ENCODE assay signal across 1 cellular context in the genomic region with DNA sequence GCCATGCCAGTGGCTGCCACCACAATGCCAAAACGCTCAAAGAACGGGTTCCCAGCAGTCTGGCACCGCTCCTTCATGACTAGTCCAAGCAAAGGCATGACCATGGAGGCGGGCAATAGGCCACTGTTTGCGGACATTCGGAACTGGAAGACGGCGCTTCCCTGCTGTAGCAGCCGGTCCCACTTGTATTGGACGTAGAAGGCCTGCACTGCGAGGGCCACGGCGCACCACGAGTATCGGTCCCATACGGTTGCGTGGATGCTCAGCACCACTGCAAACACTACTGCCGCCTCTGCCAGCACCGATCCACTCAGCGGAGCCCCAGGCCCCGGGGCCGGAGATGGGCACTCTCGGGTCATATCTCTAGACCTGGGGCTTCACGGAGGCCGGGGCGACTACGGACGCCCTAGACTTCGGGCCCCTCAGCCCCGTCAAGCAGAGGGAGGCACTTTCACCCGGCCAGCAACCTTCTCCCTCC.
TF ChIP-seq lines count a peak whose summit lies in the region.

No MANE protein-coding gene starts in this region.

TF ChIP-seq in HepG2, 621 proteins besides CTCF, POLR2A, EP300 and RAD21 (continued from another document and continues in another):
- TF ChIP-seq, protein P1, sequence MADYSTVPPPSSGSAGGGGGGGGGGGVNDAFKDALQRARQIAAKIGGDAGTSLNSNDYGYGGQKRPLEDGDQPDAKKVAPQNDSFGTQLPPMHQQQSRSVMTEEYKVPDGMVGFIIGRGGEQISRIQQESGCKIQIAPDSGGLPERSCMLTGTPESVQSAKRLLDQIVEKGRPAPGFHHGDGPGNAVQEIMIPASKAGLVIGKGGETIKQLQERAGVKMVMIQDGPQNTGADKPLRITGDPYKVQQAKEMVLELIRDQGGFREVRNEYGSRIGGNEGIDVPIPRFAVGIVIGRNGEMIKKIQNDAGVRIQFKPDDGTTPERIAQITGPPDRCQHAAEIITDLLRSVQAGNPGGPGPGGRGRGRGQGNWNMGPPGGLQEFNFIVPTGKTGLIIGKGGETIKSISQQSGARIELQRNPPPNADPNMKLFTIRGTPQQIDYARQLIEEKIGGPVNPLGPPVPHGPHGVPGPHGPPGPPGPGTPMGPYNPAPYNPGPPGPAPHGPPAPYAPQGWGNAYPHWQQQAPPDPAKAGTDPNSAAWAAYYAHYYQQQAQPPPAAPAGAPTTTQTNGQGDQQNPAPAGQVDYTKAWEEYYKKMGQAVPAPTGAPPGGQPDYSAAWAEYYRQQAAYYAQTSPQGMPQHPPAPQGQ (CRISPR knock-in tag; IDR thresholded peaks at IDR 0.05; ENCODE audit: borderline replicate concordance), result no peak
- TF ChIP-seq KDM5B (CRISPR knock-in tag; IDR thresholded peaks at IDR 0.05; ENCODE audit: borderline replicate concordance), result peak; percentile 57; the same call in 1 of the 2 replicates
- no peak for TF ChIP-seq ZNF282 (IDR thresholded peaks at IDR 0.05; ENCODE audit: partially characterized antibody)
- no peak for TF ChIP-seq ZBTB38 (CRISPR knock-in tag; IDR thresholded peaks at IDR 0.05)
- TF ChIP-seq ETV5 (CRISPR knock-in tag; IDR thresholded peaks at IDR 0.05; ENCODE audit: borderline replicate concordance), result no peak
- TF ChIP-seq ZKSCAN8 (CRISPR knock-in tag; IDR thresholded peaks at IDR 0.05; ENCODE audit: borderline replicate concordance), result no peak
- no peak for TF ChIP-seq NR2C2 (CRISPR knock-in tag; IDR thresholded peaks at IDR 0.05; ENCODE audit: borderline replicate concordance)
- TF ChIP-seq ZNF333 (CRISPR knock-in tag; IDR thresholded peaks at IDR 0.05; ENCODE audit: borderline replicate concordance), result peak; percentile 70; the same call in 1 of the 2 replicates
- TF ChIP-seq, protein P2, sequence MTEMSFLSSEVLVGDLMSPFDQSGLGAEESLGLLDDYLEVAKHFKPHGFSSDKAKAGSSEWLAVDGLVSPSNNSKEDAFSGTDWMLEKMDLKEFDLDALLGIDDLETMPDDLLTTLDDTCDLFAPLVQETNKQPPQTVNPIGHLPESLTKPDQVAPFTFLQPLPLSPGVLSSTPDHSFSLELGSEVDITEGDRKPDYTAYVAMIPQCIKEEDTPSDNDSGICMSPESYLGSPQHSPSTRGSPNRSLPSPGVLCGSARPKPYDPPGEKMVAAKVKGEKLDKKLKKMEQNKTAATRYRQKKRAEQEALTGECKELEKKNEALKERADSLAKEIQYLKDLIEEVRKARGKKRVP (CRISPR knock-in tag; IDR thresholded peaks at IDR 0.05), result no peak
- no peak for TF ChIP-seq ZNF607 (CRISPR knock-in tag; IDR thresholded peaks at IDR 0.05; ENCODE audit: borderline replicate concordance)
- TF ChIP-seq, protein P3, sequence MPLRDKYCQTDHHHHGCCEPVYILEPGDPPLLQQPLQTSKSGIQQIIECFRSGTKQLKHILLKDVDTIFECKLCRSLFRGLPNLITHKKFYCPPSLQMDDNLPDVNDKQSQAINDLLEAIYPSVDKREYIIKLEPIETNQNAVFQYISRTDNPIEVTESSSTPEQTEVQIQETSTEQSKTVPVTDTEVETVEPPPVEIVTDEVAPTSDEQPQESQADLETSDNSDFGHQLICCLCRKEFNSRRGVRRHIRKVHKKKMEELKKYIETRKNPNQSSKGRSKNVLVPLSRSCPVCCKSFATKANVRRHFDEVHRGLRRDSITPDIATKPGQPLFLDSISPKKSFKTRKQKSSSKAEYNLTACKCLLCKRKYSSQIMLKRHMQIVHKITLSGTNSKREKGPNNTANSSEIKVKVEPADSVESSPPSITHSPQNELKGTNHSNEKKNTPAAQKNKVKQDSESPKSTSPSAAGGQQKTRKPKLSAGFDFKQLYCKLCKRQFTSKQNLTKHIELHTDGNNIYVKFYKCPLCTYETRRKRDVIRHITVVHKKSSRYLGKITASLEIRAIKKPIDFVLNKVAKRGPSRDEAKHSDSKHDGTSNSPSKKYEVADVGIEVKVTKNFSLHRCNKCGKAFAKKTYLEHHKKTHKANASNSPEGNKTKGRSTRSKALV (CRISPR knock-in tag; IDR thresholded peaks at IDR 0.05), result no peak
- TF ChIP-seq NFYB (CRISPR knock-in tag; IDR thresholded peaks at IDR 0.05), result no peak
- no peak for TF ChIP-seq ZNF777 (CRISPR knock-in tag; IDR thresholded peaks at IDR 0.05)
- no peak for TF ChIP-seq ZZZ3 (CRISPR knock-in tag; IDR thresholded peaks at IDR 0.05; ENCODE audit: borderline replicate concordance)
- TF ChIP-seq, protein P4, sequence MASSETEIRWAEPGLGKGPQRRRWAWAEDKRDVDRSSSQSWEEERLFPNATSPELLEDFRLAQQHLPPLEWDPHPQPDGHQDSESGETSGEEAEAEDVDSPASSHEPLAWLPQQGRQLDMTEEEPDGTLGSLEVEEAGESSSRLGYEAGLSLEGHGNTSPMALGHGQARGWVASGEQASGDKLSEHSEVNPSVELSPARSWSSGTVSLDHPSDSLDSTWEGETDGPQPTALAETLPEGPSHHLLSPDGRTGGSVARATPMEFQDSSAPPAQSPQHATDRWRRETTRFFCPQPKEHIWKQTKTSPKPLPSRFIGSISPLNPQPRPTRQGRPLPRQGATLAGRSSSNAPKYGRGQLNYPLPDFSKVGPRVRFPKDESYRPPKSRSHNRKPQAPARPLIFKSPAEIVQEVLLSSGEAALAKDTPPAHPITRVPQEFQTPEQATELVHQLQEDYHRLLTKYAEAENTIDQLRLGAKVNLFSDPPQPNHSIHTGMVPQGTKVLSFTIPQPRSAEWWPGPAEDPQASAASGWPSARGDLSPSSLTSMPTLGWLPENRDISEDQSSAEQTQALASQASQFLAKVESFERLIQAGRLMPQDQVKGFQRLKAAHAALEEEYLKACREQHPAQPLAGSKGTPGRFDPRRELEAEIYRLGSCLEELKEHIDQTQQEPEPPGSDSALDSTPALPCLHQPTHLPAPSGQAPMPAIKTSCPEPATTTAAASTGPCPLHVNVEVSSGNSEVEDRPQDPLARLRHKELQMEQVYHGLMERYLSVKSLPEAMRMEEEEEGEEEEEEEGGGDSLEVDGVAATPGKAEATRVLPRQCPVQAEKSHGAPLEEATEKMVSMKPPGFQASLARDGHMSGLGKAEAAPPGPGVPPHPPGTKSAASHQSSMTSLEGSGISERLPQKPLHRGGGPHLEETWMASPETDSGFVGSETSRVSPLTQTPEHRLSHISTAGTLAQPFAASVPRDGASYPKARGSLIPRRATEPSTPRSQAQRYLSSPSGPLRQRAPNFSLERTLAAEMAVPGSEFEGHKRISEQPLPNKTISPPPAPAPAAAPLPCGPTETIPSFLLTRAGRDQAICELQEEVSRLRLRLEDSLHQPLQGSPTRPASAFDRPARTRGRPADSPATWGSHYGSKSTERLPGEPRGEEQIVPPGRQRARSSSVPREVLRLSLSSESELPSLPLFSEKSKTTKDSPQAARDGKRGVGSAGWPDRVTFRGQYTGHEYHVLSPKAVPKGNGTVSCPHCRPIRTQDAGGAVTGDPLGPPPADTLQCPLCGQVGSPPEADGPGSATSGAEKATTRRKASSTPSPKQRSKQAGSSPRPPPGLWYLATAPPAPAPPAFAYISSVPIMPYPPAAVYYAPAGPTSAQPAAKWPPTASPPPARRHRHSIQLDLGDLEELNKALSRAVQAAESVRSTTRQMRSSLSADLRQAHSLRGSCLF (CRISPR knock-in tag; IDR thresholded peaks at IDR 0.05; ENCODE audit: borderline replicate concordance), result no peak
- TF ChIP-seq, protein P5, sequence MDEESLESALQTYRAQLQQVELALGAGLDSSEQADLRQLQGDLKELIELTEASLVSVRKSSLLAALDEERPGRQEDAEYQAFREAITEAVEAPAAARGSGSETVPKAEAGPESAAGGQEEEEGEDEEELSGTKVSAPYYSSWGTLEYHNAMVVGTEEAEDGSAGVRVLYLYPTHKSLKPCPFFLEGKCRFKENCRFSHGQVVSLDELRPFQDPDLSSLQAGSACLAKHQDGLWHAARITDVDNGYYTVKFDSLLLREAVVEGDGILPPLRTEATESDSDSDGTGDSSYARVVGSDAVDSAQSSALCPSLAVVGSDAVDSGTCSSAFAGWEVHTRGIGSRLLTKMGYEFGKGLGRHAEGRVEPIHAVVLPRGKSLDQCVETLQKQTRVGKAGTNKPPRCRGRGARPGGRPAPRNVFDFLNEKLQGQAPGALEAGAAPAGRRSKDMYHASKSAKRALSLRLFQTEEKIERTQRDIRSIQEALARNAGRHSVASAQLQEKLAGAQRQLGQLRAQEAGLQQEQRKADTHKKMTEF (CRISPR knock-in tag; IDR thresholded peaks at IDR 0.05), result no peak
- no peak for TF ChIP-seq ZNF329 (CRISPR knock-in tag; IDR thresholded peaks at IDR 0.05; ENCODE audit: low read depth)
- TF ChIP-seq, protein P6, sequence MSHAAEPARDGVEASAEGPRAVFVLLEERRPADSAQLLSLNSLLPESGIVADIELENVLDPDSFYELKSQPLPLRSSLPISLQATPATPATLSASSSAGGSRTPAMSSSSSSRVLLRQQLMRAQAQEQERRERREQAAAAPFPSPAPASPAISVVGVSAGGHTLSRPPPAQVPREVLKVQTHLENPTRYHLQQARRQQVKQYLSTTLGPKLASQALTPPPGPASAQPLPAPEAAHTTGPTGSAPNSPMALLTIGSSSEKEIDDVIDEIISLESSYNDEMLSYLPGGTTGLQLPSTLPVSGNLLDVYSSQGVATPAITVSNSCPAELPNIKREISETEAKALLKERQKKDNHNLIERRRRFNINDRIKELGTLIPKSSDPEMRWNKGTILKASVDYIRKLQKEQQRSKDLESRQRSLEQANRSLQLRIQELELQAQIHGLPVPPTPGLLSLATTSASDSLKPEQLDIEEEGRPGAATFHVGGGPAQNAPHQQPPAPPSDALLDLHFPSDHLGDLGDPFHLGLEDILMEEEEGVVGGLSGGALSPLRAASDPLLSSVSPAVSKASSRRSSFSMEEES (CRISPR knock-in tag; IDR thresholded peaks at IDR 0.05), result no peak
- TF ChIP-seq, protein P7, sequence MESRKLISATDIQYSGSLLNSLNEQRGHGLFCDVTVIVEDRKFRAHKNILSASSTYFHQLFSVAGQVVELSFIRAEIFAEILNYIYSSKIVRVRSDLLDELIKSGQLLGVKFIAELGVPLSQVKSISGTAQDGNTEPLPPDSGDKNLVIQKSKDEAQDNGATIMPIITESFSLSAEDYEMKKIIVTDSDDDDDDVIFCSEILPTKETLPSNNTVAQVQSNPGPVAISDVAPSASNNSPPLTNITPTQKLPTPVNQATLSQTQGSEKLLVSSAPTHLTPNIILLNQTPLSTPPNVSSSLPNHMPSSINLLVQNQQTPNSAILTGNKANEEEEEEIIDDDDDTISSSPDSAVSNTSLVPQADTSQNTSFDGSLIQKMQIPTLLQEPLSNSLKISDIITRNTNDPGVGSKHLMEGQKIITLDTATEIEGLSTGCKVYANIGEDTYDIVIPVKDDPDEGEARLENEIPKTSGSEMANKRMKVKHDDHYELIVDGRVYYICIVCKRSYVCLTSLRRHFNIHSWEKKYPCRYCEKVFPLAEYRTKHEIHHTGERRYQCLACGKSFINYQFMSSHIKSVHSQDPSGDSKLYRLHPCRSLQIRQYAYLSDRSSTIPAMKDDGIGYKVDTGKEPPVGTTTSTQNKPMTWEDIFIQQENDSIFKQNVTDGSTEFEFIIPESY (CRISPR knock-in tag; IDR thresholded peaks at IDR 0.05), result no peak
- TF ChIP-seq, protein P8, sequence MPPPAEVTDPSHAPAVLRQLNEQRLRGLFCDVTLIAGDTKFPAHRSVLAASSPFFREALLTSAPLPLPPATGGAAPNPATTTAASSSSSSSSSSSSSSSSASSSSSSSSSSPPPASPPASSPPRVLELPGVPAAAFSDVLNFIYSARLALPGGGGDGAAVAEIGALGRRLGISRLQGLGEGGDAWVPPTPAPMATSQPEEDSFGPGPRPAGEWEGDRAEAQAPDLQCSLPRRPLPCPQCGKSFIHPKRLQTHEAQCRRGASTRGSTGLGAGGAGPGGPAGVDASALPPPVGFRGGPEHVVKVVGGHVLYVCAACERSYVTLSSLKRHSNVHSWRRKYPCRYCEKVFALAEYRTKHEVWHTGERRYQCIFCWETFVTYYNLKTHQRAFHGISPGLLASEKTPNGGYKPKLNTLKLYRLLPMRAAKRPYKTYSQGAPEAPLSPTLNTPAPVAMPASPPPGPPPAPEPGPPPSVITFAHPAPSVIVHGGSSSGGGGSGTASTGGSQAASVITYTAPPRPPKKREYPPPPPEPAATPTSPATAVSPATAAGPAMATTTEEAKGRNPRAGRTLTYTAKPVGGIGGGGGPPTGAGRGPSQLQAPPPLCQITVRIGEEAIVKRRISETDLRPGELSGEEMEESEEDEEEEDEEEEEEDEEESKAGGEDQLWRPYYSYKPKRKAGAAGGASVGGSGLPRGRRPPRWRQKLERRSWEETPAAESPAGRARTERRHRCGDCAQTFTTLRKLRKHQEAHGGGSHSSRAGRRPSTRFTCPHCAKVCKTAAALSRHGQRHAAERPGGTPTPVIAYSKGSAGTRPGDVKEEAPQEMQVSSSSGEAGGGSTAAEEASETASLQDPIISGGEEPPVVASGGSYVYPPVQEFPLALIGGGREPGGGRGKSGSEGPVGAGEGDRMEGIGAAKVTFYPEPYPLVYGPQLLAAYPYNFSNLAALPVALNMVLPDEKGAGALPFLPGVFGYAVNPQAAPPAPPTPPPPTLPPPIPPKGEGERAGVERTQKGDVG (CRISPR knock-in tag; IDR thresholded peaks at IDR 0.05; ENCODE audit: borderline replicate concordance), result no peak
- TF ChIP-seq, protein P9, sequence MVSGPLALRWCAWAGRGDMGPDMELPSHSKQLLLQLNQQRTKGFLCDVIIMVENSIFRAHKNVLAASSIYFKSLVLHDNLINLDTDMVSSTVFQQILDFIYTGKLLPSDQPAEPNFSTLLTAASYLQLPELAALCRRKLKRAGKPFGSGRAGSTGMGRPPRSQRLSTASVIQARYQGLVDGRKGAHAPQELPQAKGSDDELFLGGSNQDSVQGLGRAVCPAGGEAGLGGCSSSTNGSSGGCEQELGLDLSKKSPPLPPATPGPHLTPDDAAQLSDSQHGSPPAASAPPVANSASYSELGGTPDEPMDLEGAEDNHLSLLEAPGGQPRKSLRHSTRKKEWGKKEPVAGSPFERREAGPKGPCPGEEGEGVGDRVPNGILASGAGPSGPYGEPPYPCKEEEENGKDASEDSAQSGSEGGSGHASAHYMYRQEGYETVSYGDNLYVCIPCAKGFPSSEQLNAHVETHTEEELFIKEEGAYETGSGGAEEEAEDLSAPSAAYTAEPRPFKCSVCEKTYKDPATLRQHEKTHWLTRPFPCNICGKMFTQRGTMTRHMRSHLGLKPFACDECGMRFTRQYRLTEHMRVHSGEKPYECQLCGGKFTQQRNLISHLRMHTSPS (CRISPR knock-in tag; IDR thresholded peaks at IDR 0.05; ENCODE audit: low read depth), result no peak
- no peak for TF ChIP-seq ZNF792 (CRISPR knock-in tag; IDR thresholded peaks at IDR 0.05)
- TF ChIP-seq, protein P10, sequence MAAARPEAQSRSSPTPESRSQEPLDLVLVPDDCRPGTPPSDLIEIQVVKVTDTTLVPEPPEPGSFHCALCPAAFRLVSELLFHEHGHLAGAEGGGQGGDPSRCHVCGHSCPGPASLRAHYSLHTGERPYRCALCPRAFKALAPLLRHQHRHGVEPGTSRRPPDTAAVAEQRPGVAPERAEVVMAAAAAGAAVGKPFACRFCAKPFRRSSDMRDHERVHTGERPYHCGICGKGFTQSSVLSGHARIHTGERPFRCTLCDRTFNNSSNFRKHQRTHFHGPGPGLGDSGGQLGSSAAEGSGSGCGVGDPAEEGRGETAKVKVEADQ (CRISPR knock-in tag; IDR thresholded peaks at IDR 0.05; ENCODE audit: borderline replicate concordance), result no peak
- TF ChIP-seq BRCA1 (CRISPR knock-in tag; IDR thresholded peaks at IDR 0.05), result no peak
- no peak for TF ChIP-seq BRD4 (CRISPR knock-in tag; IDR thresholded peaks at IDR 0.05)
- TF ChIP-seq ZNF121 (CRISPR knock-in tag; IDR thresholded peaks at IDR 0.05), result peak; percentile 64; the same call in 1 of the 2 replicates
- TF ChIP-seq, protein P11, sequence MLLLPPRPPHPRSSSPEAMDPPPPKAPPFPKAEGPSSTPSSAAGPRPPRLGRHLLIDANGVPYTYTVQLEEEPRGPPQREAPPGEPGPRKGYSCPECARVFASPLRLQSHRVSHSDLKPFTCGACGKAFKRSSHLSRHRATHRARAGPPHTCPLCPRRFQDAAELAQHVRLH (CRISPR knock-in tag; IDR thresholded peaks at IDR 0.05; ENCODE audit: borderline replicate concordance, low read depth), result no peak
- 0 out of 2 replicates have a peak, but pooled peaks have one; percentile 8 for TF ChIP-seq GFI1 (CRISPR knock-in tag; IDR thresholded peaks at IDR 0.05; ENCODE audit: borderline replicate concordance)
- TF ChIP-seq ZNF720 (CRISPR knock-in tag; IDR thresholded peaks at IDR 0.05), result no peak
- no peak for TF ChIP-seq TAF15 (IDR thresholded peaks at IDR 0.05; ENCODE audit: low read depth, low read length, poor library complexity, severe bottlenecking)
- no peak for TF ChIP-seq ZNF614 (CRISPR knock-in tag; IDR thresholded peaks at IDR 0.05; ENCODE audit: borderline replicate concordance)
